In the genomic region with DNA sequence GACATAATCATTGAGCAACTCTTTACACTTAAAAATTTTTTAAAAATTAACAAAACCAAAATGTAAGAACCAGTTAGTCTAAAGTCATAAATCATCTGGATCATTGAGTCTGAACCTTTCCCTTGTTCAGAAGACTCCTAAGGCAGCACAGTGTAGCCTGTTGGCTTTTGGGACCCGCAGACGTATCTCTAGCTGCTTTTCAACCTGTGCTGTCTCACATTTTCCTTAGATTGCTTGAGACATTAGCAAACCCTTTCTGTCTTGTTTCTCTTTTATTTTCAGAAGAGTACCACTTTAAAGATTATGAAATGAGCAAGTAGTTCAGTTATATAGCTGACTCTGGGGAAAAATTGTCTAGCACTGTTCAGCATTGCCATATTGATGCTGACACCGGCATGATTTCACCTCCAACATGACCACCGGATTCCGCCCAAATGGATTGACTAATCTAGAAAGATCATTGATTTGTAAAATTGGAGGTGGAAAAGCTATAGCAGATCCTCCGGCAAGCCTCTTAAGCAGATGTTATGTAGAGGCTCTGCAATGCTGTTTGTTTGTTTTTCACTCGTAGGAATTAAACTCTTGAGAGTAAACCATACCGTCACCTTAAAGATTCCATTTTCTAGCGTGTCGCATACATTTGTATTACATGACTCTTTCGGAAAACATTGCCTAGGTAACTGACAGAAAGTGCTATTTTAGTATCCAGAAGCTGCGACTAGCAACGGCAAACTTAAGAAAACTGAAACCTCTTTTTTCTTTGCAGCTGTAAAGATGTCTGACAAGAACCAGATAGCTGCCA, we compare ENCODE assay signal across 12 cellular contexts. TPM values are rescaled to one million over a fixed set of nuclear protein-coding genes. Genes with fewer than 3 reads are reported as not detected.
DNase-seq lines count a peak whose midpoint lies in the region; ATAC-seq and TF ChIP-seq lines count a peak whose summit lies in the region.
"Had no signal": no experiment of that assay in that cellular context is flagged by ENCODE, and none has a peak within 500 bp of the region (broad histone marks: within the 10 kb centered on the region; RNA-seq: fewer than 3 reads in every experiment).

No MANE protein-coding gene starts in this region.

- no peak overlapping the region for H3K4me3 ChIP-seq in dorsolateral prefrontal cortex

- H3K9me3 Mint-ChIP-seq in stimulated activated memory B cell treated with anti-CD40 and anti-IgM and Interleukin-4, amounts not matched to agents 10 μg/mL and 1 μg/mL and 100 μg/mL, for 72 hours = no peaks in the 10 kb centered on the region
- H3K9me3 Mint-ChIP-seq: memory B cell had no signal

- no peak overlapping the region for H3K4me3 Mint-ChIP-seq in stimulated activated memory B cell treated with anti-CD40 and anti-IgM and Interleukin-4, amounts not matched to agents 10 μg/mL and 1 μg/mL and 100 μg/mL, for 72 hours
- H3K4me3 Mint-ChIP-seq: memory B cell had no signal

- H3K27ac ChIP-seq in caudate nucleus (ENCODE audit: low read depth, low read length) = peak overlapping the region; percentile 40
- H3K27ac ChIP-seq in dorsolateral prefrontal cortex = peak overlapping the region in 6 of 59 donors; percentile 1 to 27 (median 12)

- no peak for TF ChIP-seq CTCF in dorsolateral prefrontal cortex (IDR thresholded peaks at IDR 0.05 in 54 of 56, conservative IDR thresholded peaks at IDR 0.05 in 2 of 56; ENCODE audit: low read depth in 1 of 56, partially characterized antibody in 56 of 56)

- no peaks in the 10 kb centered on the region for H3K4me1 Mint-ChIP-seq in stimulated activated memory B cell treated with anti-CD40 and anti-IgM and Interleukin-4, amounts not matched to agents 10 μg/mL and 1 μg/mL and 100 μg/mL, for 72 hours

- H3K27me3 Mint-ChIP-seq in stimulated activated memory B cell treated with anti-CD40 and anti-IgM and Interleukin-4, amounts not matched to agents 10 μg/mL and 1 μg/mL and 100 μg/mL, for 72 hours = no peaks in the 10 kb centered on the region
- H3K27me3 Mint-ChIP-seq: memory B cell had no signal

- ATAC-seq in HG02840 (IDR thresholded peaks at IDR 0.05; ENCODE audit: low FRiP score, unreplicated experiment) (peak; percentile 62), GM21526 (IDR thresholded peaks at IDR 0.05; ENCODE audit: low FRiP score, unreplicated experiment) (no peak)
- ATAC-seq in stimulated activated memory B cell treated with anti-CD40 and anti-IgM and Interleukin-4, amounts not matched to agents 10 μg/mL and 1 μg/mL and 100 μg/mL, for 72 hours = no peak

- peaks cover 0 to 41% (median 0%) of the 10 kb centered on the region in 45 donors for H3K27me3 ChIP-seq in dorsolateral prefrontal cortex
- H3K27me3 ChIP-seq: BE2C had no signal

- intact Hi-C loops in dorsolateral prefrontal cortex (cut with DNase I) = no loop called here

- peak; percentile 62 for DNase-seq in activated effector memory CD4-positive, alpha-beta T cell treated with anti-CD3 and anti-CD28 coated beads, Interleukin-2, amount 50 U/mL, for 16 hours
- DNase-seq in activated effector memory CD4-positive, alpha-beta T cell treated with Interleukin-2 at 50 U/mL for 16 hours = no peak
- DNase-seq in caudate nucleus (lab: John Stamatoyannopoulos, UW) (no peak), dorsolateral prefrontal cortex (no peak), activated gamma-delta T cell (lab: John Stamatoyannopoulos, UW) (no peak)
- DNase-seq: BE2C, NCI-H1105, NCI-H69 had no signal

- peaks cover 6% of the 10 kb centered on the region for H3K36me3 Mint-ChIP-seq in stimulated activated memory B cell treated with anti-CD40 and anti-IgM and Interleukin-4, amounts not matched to agents 10 μg/mL and 1 μg/mL and 100 μg/mL, for 72 hours

- H3K27ac Mint-ChIP-seq in stimulated activated memory B cell treated with anti-CD40 and anti-IgM and Interleukin-4, amounts not matched to agents 10 μg/mL and 1 μg/mL and 100 μg/mL, for 72 hours = peak overlapping the region; percentile 46
- H3K27ac Mint-ChIP-seq: memory B cell had no signal

RNA-seq across cellular contexts. Expression of a gene that starts 9.0 kb away (rescaled TPM):
- total RNA-seq in dorsolateral prefrontal cortex = 10 to 100 TPM in 41 of 120 experiments, 1 to 10 TPM in 79; 4.4 to 17.2 (median 8.8) TPM

RNA-seq across cellular contexts. Expression of a gene that starts 27.0 kb away (rescaled TPM):
- 10 to 100 TPM; 13.0 to 40.7 (median 25.0) TPM for total RNA-seq in dorsolateral prefrontal cortex
